28 cellular contexts compared by ENCODE assay signal in genomic region chr2:26528870-26529269, GRCh38. TPM values are rescaled to one million over a fixed set of nuclear protein-coding genes. Genes with fewer than 3 reads are reported as not detected.
"Had no signal": no experiment of that assay in that cellular context is flagged by ENCODE, and none has a peak within 500 bp of the region (broad histone marks: within the 10 kb centered on the region; RNA-seq: fewer than 3 reads in every experiment).

No MANE protein-coding gene starts in this region.

- H3K9ac ChIP-seq: SK-N-SH had no signal

- DNase-seq: activated CD4-positive, alpha-beta T cell treated with anti-CD3 and anti-CD28 coated beads for 48 hours; activated CD4-positive, alpha-beta T cell treated with anti-CD3 and anti-CD28 coated beads, Interleukin-2, amount 50 U/mL, for 48 hours; activated CD8-positive, alpha-beta memory T cell treated with anti-CD3 and anti-CD28 coated beads for 24 hours; activated naive CD4-positive, alpha-beta T cell treated with Interleukin-2 at 50 U/mL for 16 hours; activated naive CD8-positive, alpha-beta T cell treated with anti-CD3 and anti-CD28 coated beads, Interleukin-2, amount 10 ng/mL, durations not matched to agents 7 days and 5 days; effector memory CD8-positive, alpha-beta T cell; head of caudate nucleus; hippocampal formation; kidney glomerular epithelial cell; lower lobe of right lung; mesenchymal stem cell; natural killer cell; SK-N-SH; small intestine; stimulated activated CD4-positive, alpha-beta T cell treated with anti-CD3 and anti-CD28 coated beads, Interleukin-1b, Interleukin-23, amount 100 ng/mL, for 48 hours; stimulated activated naive B cell treated with anti-CD40 and anti-IgM and Interleukin-4, amounts not matched to agents 10 μg/mL and 1 μg/mL and 100 μg/mL, for 72 hours; SW 1271; T1000; WERI-Rb-1 had no signal

- H3K27me3 ChIP-seq: ascending aorta, cardiac muscle cell, right lobe of liver, uterus had no signal

- H3K9me3 ChIP-seq: ascending aorta, lower lobe of right lung, right lobe of liver, SK-N-SH, tibial nerve, uterus had no signal

- H3K27ac ChIP-seq: ascending aorta, cardiac muscle cell, coronary artery, dorsolateral prefrontal cortex, lower lobe of right lung, right lobe of liver, tibial nerve, uterus, WERI-Rb-1 had no signal

- H3K4me1 ChIP-seq: ascending aorta, lower lobe of right lung, right lobe of liver, tibial nerve, uterus had no signal

- H3K36me3 ChIP-seq: ascending aorta, cardiac muscle cell, lower lobe of right lung, right lobe of liver, tibial nerve, uterus, WERI-Rb-1 had no signal

- H3K4me2 ChIP-seq: SK-N-SH had no signal

- H3K4me3 ChIP-seq: ascending aorta, cardiac muscle cell, coronary artery, dorsolateral prefrontal cortex, lower lobe of right lung, right lobe of liver, tibial nerve, uterus had no signal

RNA-seq across cellular contexts. Expression of gene OTOF, which starts 50.9 kb away (rescaled TPM):
- total RNA-seq: ascending aorta, cardiac muscle cell, fibroblast of lung, osteocyte had no signal
- polyA plus RNA-seq: cardiac muscle cell, fibroblast of lung, SK-N-SH had no signal
